18 cellular contexts compared by ENCODE assay signal in genomic region chr1:170238704-170239391, GRCh38.
"Had no signal": no experiment of that assay in that cellular context is flagged by ENCODE, and none has a peak within 500 bp of the region (broad histone marks: within the 10 kb centered on the region; RNA-seq: fewer than 3 reads in every experiment).

No MANE protein-coding gene starts in this region.

- H3K27me3 ChIP-seq: cardiac muscle cell, ovary, tibial artery had no signal

- H3K4me1 ChIP-seq: lower lobe of right lung, prostate gland, tibial artery had no signal

- H3K27ac Mint-ChIP-seq: activated CD4-positive, alpha-beta memory T cell treated with anti-CD3 and anti-CD28 coated beads for 36 hours; activated naive CD4-positive, alpha-beta T cell treated with anti-CD3 and anti-CD28 coated beads, Interleukin-2, amount 10 ng/mL, durations not matched to agents 7 days and 5 days; activated T-cell treated with anti-CD3 and anti-CD28 coated beads, Interleukin-2, amount 50 U/mL, for 72 hours; naive thymus-derived CD8-positive, alpha-beta T cell; T-cell had no signal

- H3K27ac ChIP-seq: cardiac muscle cell, lower lobe of right lung, ovary, prostate gland, tibial artery had no signal

- H3K36me3 Mint-ChIP-seq: activated CD4-positive, alpha-beta memory T cell treated with anti-CD3 and anti-CD28 coated beads for 36 hours; activated naive CD4-positive, alpha-beta T cell treated with anti-CD3 and anti-CD28 coated beads, Interleukin-2, amount 10 ng/mL, durations not matched to agents 7 days and 5 days; naive thymus-derived CD8-positive, alpha-beta T cell; T-cell had no signal

- H3K9me3 ChIP-seq: lower lobe of right lung, ovary, prostate gland, tibial artery had no signal

- DNase-seq: activated CD4-positive, alpha-beta memory T cell treated with anti-CD3 and anti-CD28 coated beads for 36 hours; activated CD4-positive, alpha-beta T cell treated with anti-CD3 and anti-CD28 coated beads for 4 hours; activated CD4-positive, CD25-positive, alpha-beta regulatory T cell; activated effector memory CD4-positive, alpha-beta T cell treated with anti-CD3 and anti-CD28 coated beads, Interleukin-2, amount 50 U/mL, for 16 hours; activated naive CD4-positive, alpha-beta T cell treated with anti-CD3 and anti-CD28 coated beads, Interleukin-2, amount 10 ng/mL, durations not matched to agents 7 days and 5 days; activated T-cell treated with anti-CD3 and anti-CD28 coated beads, Interleukin-2, amount 50 U/mL, for 72 hours; kidney; lower lobe of right lung; naive thymus-derived CD8-positive, alpha-beta T cell; ovary; stimulated activated CD4-positive, alpha-beta T cell treated with anti-CD3 and anti-CD28 coated beads, Interleukin-12 subunit alpha, Interleukin-12 subunit beta, amount 100 ng/mL, for 4 hours; stimulated activated CD4-positive, alpha-beta T cell treated with anti-CD3 and anti-CD28 coated beads, Interleukin-4, amount 100 ng/mL, for 4 hours; stimulated activated naive CD8-positive, alpha-beta T cell treated with anti-CD3 and anti-CD28 coated beads, Interleukin-15, Interleukin-2, amounts not matched to agents 100 U/mL and 50 U/mL, for 24 hours; substantia nigra; T-cell; tibial artery had no signal

- H3K36me3 ChIP-seq: cardiac muscle cell, lower lobe of right lung, ovary, prostate gland, tibial artery had no signal

- ATAC-seq: activated T-cell treated with anti-CD3 and anti-CD28 coated beads, Interleukin-2, amount 50 U/mL, for 72 hours; lower lobe of right lung; naive thymus-derived CD8-positive, alpha-beta T cell; stimulated activated naive CD8-positive, alpha-beta T cell treated with anti-CD3 and anti-CD28 coated beads, Interleukin-15, Interleukin-2, amounts not matched to agents 100 U/mL and 50 U/mL, for 24 hours; T-cell had no signal

- H3K4me3 Mint-ChIP-seq: activated CD4-positive, alpha-beta memory T cell treated with anti-CD3 and anti-CD28 coated beads for 36 hours; activated naive CD4-positive, alpha-beta T cell treated with anti-CD3 and anti-CD28 coated beads, Interleukin-2, amount 10 ng/mL, durations not matched to agents 7 days and 5 days; activated T-cell treated with anti-CD3 and anti-CD28 coated beads, Interleukin-2, amount 50 U/mL, for 72 hours; naive thymus-derived CD8-positive, alpha-beta T cell; T-cell had no signal

- H3K4me3 ChIP-seq: cardiac muscle cell, lower lobe of right lung, ovary, prostate gland, tibial artery had no signal

- H3K4me1 Mint-ChIP-seq: activated naive CD4-positive, alpha-beta T cell treated with anti-CD3 and anti-CD28 coated beads, Interleukin-2, amount 10 ng/mL, durations not matched to agents 7 days and 5 days; naive thymus-derived CD8-positive, alpha-beta T cell; T-cell had no signal

- H3K9me3 Mint-ChIP-seq: activated CD4-positive, alpha-beta memory T cell treated with anti-CD3 and anti-CD28 coated beads for 36 hours; activated naive CD4-positive, alpha-beta T cell treated with anti-CD3 and anti-CD28 coated beads, Interleukin-2, amount 10 ng/mL, durations not matched to agents 7 days and 5 days; activated T-cell treated with anti-CD3 and anti-CD28 coated beads, Interleukin-2, amount 50 U/mL, for 72 hours; T-cell had no signal
